Comparison of ENCODE assay signal across 8 cellular contexts in genomic region chr2:42493468-42493884, GRCh38. TPM values are rescaled to one million over a fixed set of nuclear protein-coding genes. Genes with fewer than 3 reads are reported as not detected.
DNase-seq lines count a peak whose midpoint lies in the region; ATAC-seq and TF ChIP-seq lines count a peak whose summit lies in the region.

No MANE protein-coding gene starts in this region.

- H3K9me3 Mint-ChIP-seq in activated CD4-positive, alpha-beta T cell treated with anti-CD3 and anti-CD28 coated beads for 36 hours (ENCODE audit: low read depth), result no peaks in the 10 kb centered on the region

- TF ChIP-seq CTCF in foreskin keratinocyte (conservative IDR thresholded peaks at IDR 0.05), result no peak

- peak overlapping the region; percentile 61 for H3K4me3 Mint-ChIP-seq in activated CD4-positive, alpha-beta T cell treated with anti-CD3 and anti-CD28 coated beads for 36 hours

- H3K4me1 Mint-ChIP-seq in activated CD4-positive, alpha-beta T cell treated with anti-CD3 and anti-CD28 coated beads for 36 hours, result peaks cover 17% of the 10 kb centered on the region

- H3K27me3 Mint-ChIP-seq in activated CD4-positive, alpha-beta T cell treated with anti-CD3 and anti-CD28 coated beads for 36 hours, result peaks cover 8% of the 10 kb centered on the region

- no peak for DNase-seq in activated CD4-positive, alpha-beta T cell treated with anti-CD3 and anti-CD28 coated beads for 36 hours
- no peak for DNase-seq in activated CD4-positive, alpha-beta T cell treated with anti-CD3 and anti-CD28 coated beads for 48 hours
- DNase-seq in NCI-H1092 (lab: John Stamatoyannopoulos, UW) (peak; percentile 41), foreskin keratinocyte (no peak), SW 1271 (lab: John Stamatoyannopoulos, UW) (no peak)

- no peak overlapping the region for H3K27ac Mint-ChIP-seq in activated CD4-positive, alpha-beta T cell treated with anti-CD3 and anti-CD28 coated beads for 36 hours

- H3K4me1 ChIP-seq in foreskin keratinocyte (no peaks in the 10 kb centered on the region), subcutaneous abdominal adipose tissue (ENCODE audit: control insufficient read depth in 5 of 5, insufficient read depth in 5 of 5, low read length in 5 of 5) (peaks cover 3 to 20% (median 16%) of the 10 kb centered on the region in 5 donors)

- no peak overlapping the region for H3K9ac ChIP-seq in subcutaneous abdominal adipose tissue (ENCODE audit: low read length in 5 of 5)

- POLR2A ChIA-PET in activated CD4-positive, alpha-beta T cell treated with anti-CD3 and anti-CD28 coated beads for 36 hours (lab: Charles Lee), result no interaction called here

- ATAC-seq in activated CD4-positive, alpha-beta T cell treated with anti-CD3 and anti-CD28 coated beads for 36 hours, result peak; percentile 10
- ATAC-seq in foreskin keratinocyte (peak; percentile 4), GM18517 (IDR thresholded peaks at IDR 0.05; ENCODE audit: unreplicated experiment) (no peak), GM21529 (IDR thresholded peaks at IDR 0.05; ENCODE audit: unreplicated experiment) (no peak)

- no peaks in the 10 kb centered on the region for H3K9me3 ChIP-seq in subcutaneous abdominal adipose tissue (ENCODE audit: control insufficient read depth in 5 of 5, low read length in 5 of 5)

- CTCF ChIA-PET in activated CD4-positive, alpha-beta T cell treated with anti-CD3 and anti-CD28 coated beads for 36 hours (lab: Charles Lee), result interaction anchor here (0.5 to 0.7 kb wide), 2 partner anchors 64 to 281 kb away, joined by 3 read pairs; no protein-coding TSS in a partner anchor

- H3K36me3 Mint-ChIP-seq in activated CD4-positive, alpha-beta T cell treated with anti-CD3 and anti-CD28 coated beads for 36 hours (ENCODE audit: low read depth), result no peaks in the 10 kb centered on the region

- H3K27me3 ChIP-seq in foreskin keratinocyte, result peaks cover 69% of the 10 kb centered on the region
- H3K27me3 ChIP-seq in subcutaneous abdominal adipose tissue (ENCODE audit: control insufficient read depth in 5 of 5, insufficient read depth in 4 of 5, low read length in 5 of 5), result peaks cover 9 to 19% (median 13%) of the 10 kb centered on the region in 5 donors

- no peak overlapping the region for H3K27ac ChIP-seq in foreskin keratinocyte
- H3K27ac ChIP-seq in subcutaneous abdominal adipose tissue (ENCODE audit: low read depth, low read length), result no peak overlapping the region

- no peaks in the 10 kb centered on the region for H3K36me3 ChIP-seq in subcutaneous abdominal adipose tissue (ENCODE audit: control insufficient read depth in 5 of 5, insufficient read depth in 5 of 5, low read length in 5 of 5)

- intact Hi-C loops in activated CD4-positive, alpha-beta T cell treated with anti-CD3 and anti-CD28 coated beads for 36 hours (cut with DNase I, micrococcal nuclease), result loop anchor here in 1 of 2 experiments (5.0 to 10.0 kb wide), 2 partner anchors 386 to 731 kb away; partner anchors contain the start of gene ZFP36L2

- peak overlapping the region in 4 of 5 donors; percentile 63 to 72 (median 64) for H3K4me3 ChIP-seq in subcutaneous abdominal adipose tissue (ENCODE audit: low read depth in 1 of 5, low read length in 5 of 5)

RNA-seq across cellular contexts. Expression of gene KCNG3, which starts 0.3 kb away (rescaled TPM):
- total RNA-seq in activated CD4-positive, alpha-beta T cell treated with anti-CD3 and anti-CD28 coated beads for 36 hours, result under 1 TPM; 0.30 to 0.35 TPM
- total RNA-seq in foreskin keratinocyte, result not detected in 2 replicates
- not detected in 2 replicates for polyA plus RNA-seq in foreskin keratinocyte

Comparison
In these comparisons a context has a peak if more than half of its experiments do, and no peak if none do; other contexts are left out.
1. ATAC-seq: peak in activated CD4-positive, alpha-beta T cell treated with anti-CD3 and anti-CD28 coated beads for 36 hours (single experiment) and foreskin keratinocyte (single experiment); none in GM18517 (single experiment) and GM21529 (single experiment).